Comparison of ENCODE assay signal across 30 cellular contexts in the genomic region with DNA sequence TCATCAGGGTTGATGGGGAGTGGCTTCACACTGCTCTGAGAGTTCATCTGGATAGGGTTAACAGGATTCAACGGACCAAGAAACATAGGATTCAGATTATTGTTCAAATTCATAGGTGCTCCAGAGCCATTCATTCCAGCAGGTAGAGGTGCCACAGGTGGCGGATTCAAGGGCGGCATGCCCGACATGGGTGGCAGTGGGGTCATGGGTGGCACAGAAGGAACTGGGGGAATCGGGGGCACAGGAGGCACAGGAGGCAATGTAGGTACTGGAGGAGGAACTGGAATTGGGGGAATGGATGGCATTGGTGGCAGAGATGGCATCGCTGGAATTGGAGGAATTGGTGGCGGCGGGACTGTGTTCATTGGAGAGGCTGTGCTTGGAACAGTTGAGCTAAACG.
"Had no signal": no experiment of that assay in that cellular context is flagged by ENCODE, and none has a peak within 500 bp of the region (broad histone marks: within the 10 kb centered on the region; RNA-seq: fewer than 3 reads in every experiment).

No MANE protein-coding gene starts in this region.

- H3K4me3 ChIP-seq: gastroesophageal sphincter, heart left ventricle, hepatocyte, lung, mucosa of descending colon, smooth muscle cell, suprapubic skin, transverse colon, vagina had no signal

- H3K27ac Mint-ChIP-seq: memory B cell; mesothelial cell of epicardium; naive B cell; natural killer cell treated with Interleukin-12 subunit alpha and Interleukin-12 subunit beta and Interleukin-15 and Interleukin-18, amount 100 ng/mL, for 72 hours; progenitor cell of endocrine pancreas; stimulated activated naive CD8-positive, alpha-beta T cell treated with anti-CD3 and anti-CD28 coated beads, Interleukin-15, amount 100 ng/mL, for 72 hours had no signal

- H3K36me3 Mint-ChIP-seq: naive B cell had no signal

- FAIRE-seq: kidney had no signal

- H3K27me3 Mint-ChIP-seq: memory B cell; naive B cell; natural killer cell treated with Interleukin-12 subunit alpha and Interleukin-12 subunit beta and Interleukin-15 and Interleukin-18, amount 100 ng/mL, for 72 hours; progenitor cell of endocrine pancreas; stimulated activated naive CD8-positive, alpha-beta T cell treated with anti-CD3 and anti-CD28 coated beads, Interleukin-15, amount 100 ng/mL, for 72 hours had no signal

- H3K9me3 Mint-ChIP-seq: memory B cell; mesothelial cell of epicardium; naive B cell; natural killer cell treated with Interleukin-12 subunit alpha and Interleukin-12 subunit beta and Interleukin-15 and Interleukin-18, amount 100 ng/mL, for 72 hours; neural crest cell; stimulated activated naive CD8-positive, alpha-beta T cell treated with anti-CD3 and anti-CD28 coated beads, Interleukin-15, amount 100 ng/mL, for 72 hours had no signal

- ATAC-seq: esophagus mucosa; gastroesophageal sphincter; heart left ventricle; left lobe of liver; mucosa of descending colon; natural killer cell treated with Interleukin-12 subunit alpha and Interleukin-12 subunit beta and Interleukin-15 and Interleukin-18, amount 100 ng/mL, for 72 hours; sciatic nerve; stimulated activated naive CD8-positive, alpha-beta T cell treated with anti-CD3 and anti-CD28 coated beads, Interleukin-15, amount 100 ng/mL, for 72 hours had no signal

- H3K27ac ChIP-seq: epithelial cell of prostate, gastroesophageal sphincter, heart left ventricle, hepatocyte, parathyroid adenoma, suprapubic skin, transverse colon, vagina had no signal

- H3K9ac ChIP-seq: parathyroid adenoma had no signal

- H3K27me3 ChIP-seq: gastroesophageal sphincter, heart left ventricle, hepatocyte, suprapubic skin, transverse colon, vagina had no signal

- DNase-seq: cortex of kidney; effector CD4-positive, alpha-beta T cell; foreskin fibroblast; heart left ventricle; kidney; mucosa of descending colon; naive B cell; stimulated activated CD4-positive, alpha-beta T cell treated with anti-CD3 and anti-CD28 coated beads, Interleukin-12 subunit alpha, Interleukin-12 subunit beta, amount 100 ng/mL, for 4 hours; stimulated activated CD4-positive, alpha-beta T cell treated with anti-CD3 and anti-CD28 coated beads, Interleukin-1b, Interleukin-23, amount 100 ng/mL, for 48 hours; stimulated activated CD4-positive, alpha-beta T cell treated with anti-CD3 and anti-CD28 coated beads, Interleukin-4, amount 100 ng/mL, for 1 hour; stimulated activated CD8-positive, alpha-beta memory T cell treated with anti-CD3 and anti-CD28 coated beads, Interleukin-4, amount 100 ng/mL, for 48 hours; stimulated activated naive CD4-positive, alpha-beta T cell; stimulated activated naive CD8-positive, alpha-beta T cell treated with anti-CD3 and anti-CD28 coated beads, Interleukin-15, amount 100 ng/mL, for 72 hours; transverse colon had no signal

- H3K4me2 ChIP-seq: hepatocyte, smooth muscle cell had no signal

- H3K9me3 ChIP-seq: gastroesophageal sphincter, heart left ventricle, mucosa of descending colon, suprapubic skin, transverse colon, vagina had no signal

- H3K4me3 Mint-ChIP-seq: memory B cell; mesothelial cell of epicardium; naive B cell; natural killer cell treated with Interleukin-12 subunit alpha and Interleukin-12 subunit beta and Interleukin-15 and Interleukin-18, amount 100 ng/mL, for 72 hours; neural crest cell; stimulated activated naive CD8-positive, alpha-beta T cell treated with anti-CD3 and anti-CD28 coated beads, Interleukin-15, amount 100 ng/mL, for 72 hours had no signal

- H2AFZ ChIP-seq: hepatocyte, parathyroid adenoma had no signal
